ENCODE assay signal across 17 cellular contexts in the genomic region with DNA sequence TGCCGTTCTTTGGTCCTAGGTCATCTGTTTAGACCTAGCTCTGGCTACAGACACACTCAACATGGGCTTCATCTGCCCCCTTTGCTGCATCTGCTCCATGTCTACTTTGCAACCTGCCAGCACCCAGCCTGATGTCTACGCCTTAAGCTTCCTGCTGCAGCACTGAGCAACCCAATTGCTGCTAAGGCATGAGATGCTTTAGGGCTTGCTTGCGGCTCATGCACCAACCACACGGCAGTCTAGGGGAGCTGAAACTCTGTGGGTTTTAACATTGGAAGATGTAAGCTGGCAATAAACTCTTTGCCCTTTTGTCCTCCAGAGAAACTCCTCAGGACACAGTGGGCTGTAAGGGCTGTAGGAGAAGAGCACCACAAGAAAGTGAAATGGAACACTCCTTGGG. TPM values are rescaled to one million over a fixed set of nuclear protein-coding genes. Genes with fewer than 3 reads are reported as not detected.
"Had no signal": no experiment of that assay in that cellular context is flagged by ENCODE, and none has a peak within 500 bp of the region (broad histone marks: within the 10 kb centered on the region; RNA-seq: fewer than 3 reads in every experiment).

No MANE protein-coding gene starts in this region.

- DNase-seq: Kasumi-1; MM.1S; NCI-H1436; NCI-H1694 treated with DMSO at 0.1 percent for 48 hours; NCI-H1930; NCI-H2227 treated with DMSO at 0.1 percent for 48 hours; NCI-H510A; NCI-H524 treated with DMSO at 0.1 percent for 48 hours; NK-92 treated with Interleukin-12 subunit alpha and Interleukin-12 subunit beta, amount 100 ng/mL, for 24 hours; PC-3 had no signal

- H3K27me3 Mint-ChIP-seq: IgD-negative memory B cell had no signal

- H3K4me3 Mint-ChIP-seq: IgD-negative memory B cell had no signal

- ATAC-seq: K562, Panc1, PC-3, SK-N-SH treated with all-trans-retinoic acid at 6 μM for 48 hours had no signal

- H3K4me1 Mint-ChIP-seq: IgD-negative memory B cell had no signal

- H3K4me3 ChIP-seq: K562 had no signal

- H3K27ac Mint-ChIP-seq: IgD-negative memory B cell had no signal

- H3K27ac ChIP-seq: HL-60, KMS-11, RWPE1 had no signal

- H3K4me2 ChIP-seq: KMS-11 had no signal

- H3K9ac ChIP-seq: KMS-11 had no signal

RNA-seq across cellular contexts. Expression of a gene that starts 11.7 kb away (rescaled TPM):
- polyA plus RNA-seq: K562 had no signal
